Comparison of ENCODE assay signal across 15 cellular contexts in the genomic region with DNA sequence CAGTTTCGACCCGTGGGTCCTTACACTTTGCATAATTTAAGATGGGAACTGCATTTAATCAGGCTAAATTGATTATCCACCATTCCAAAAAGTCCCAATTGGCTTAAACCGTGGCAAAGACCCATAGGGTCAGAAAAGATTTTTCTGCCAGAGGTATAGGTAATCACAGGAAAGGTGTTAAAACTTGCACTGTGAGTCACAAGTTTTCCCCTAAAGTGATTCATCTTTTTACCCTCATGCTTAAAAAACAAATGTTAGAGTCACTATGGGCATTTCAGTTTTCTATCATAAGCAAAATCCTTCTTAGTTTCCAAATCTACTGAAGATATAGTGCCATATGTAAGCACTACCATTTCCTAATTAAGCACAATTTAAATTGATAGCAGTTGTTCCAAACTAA.
DNase-seq lines count a peak whose midpoint lies in the region; ATAC-seq and TF ChIP-seq lines count a peak whose summit lies in the region.
"Had no signal": no experiment of that assay in that cellular context is flagged by ENCODE, and none has a peak within 500 bp of the region (broad histone marks: within the 10 kb centered on the region; RNA-seq: fewer than 3 reads in every experiment).

No MANE protein-coding gene starts in this region.

- ATAC-seq in activated CD4-positive, alpha-beta T cell treated with anti-CD3 and anti-CD28 coated beads for 36 hours = peak; percentile 61
- ATAC-seq in activated T-helper 17 cell treated with anti-CD3 and anti-CD28 coated beads, Interleukin-2, amount 50 U/mL, for 72 hours (replicated peaks) = peak; percentile 50
- no peak for ATAC-seq in stimulated activated naive CD8-positive, alpha-beta T cell treated with anti-CD3 and anti-CD28 coated beads, Interleukin-15, Interleukin-2, amounts not matched to agents 100 U/mL and 50 U/mL, for 24 hours
- ATAC-seq: A549, HCT116 had no signal

- CTCF ChIA-PET in activated CD4-positive, alpha-beta T cell treated with anti-CD3 and anti-CD28 coated beads for 36 hours (lab: Charles Lee) = no interaction called here

- H3K36me3 Mint-ChIP-seq in activated CD4-positive, alpha-beta T cell treated with anti-CD3 and anti-CD28 coated beads for 36 hours (ENCODE audit: low read depth) = no peaks in the 10 kb centered on the region
- H3K36me3 Mint-ChIP-seq in activated T-helper 17 cell treated with anti-CD3 and anti-CD28 coated beads, Interleukin-2, amount 50 U/mL, for 72 hours (ENCODE audit: low read depth) = no peaks in the 10 kb centered on the region

- no peak for DNase-seq in activated CD4-positive, alpha-beta T cell treated with anti-CD3 and anti-CD28 coated beads for 36 hours
- DNase-seq in activated CD4-positive, alpha-beta T cell treated with anti-CD3 and anti-CD28 coated beads, Interleukin-2, amount 50 U/mL, for 1 hour = no peak
- DNase-seq in epithelial cell of esophagus (ENCODE audit: low read depth) (peak; percentile 71), renal cortical epithelial cell (ENCODE audit: low read depth) (peak; percentile 1), islet precursor cell (no peak)
- no peak for DNase-seq in stimulated activated naive CD8-positive, alpha-beta T cell treated with anti-CD3 and anti-CD28 coated beads, Interleukin-15, Interleukin-2, amounts not matched to agents 100 U/mL and 50 U/mL, for 24 hours
- DNase-seq: AML-193; Caco-2; CD4-positive, alpha-beta T cell; GOT3; H7; HFFc6 had no signal

- no peak overlapping the region for H3K27ac Mint-ChIP-seq in activated CD4-positive, alpha-beta T cell treated with anti-CD3 and anti-CD28 coated beads for 36 hours
- H3K27ac Mint-ChIP-seq in activated T-helper 17 cell treated with anti-CD3 and anti-CD28 coated beads, Interleukin-2, amount 50 U/mL, for 72 hours = no peak overlapping the region
- H3K27ac Mint-ChIP-seq: CD4-positive, alpha-beta T cell; HFFc6 had no signal

- H3K9me3 Mint-ChIP-seq in activated CD4-positive, alpha-beta T cell treated with anti-CD3 and anti-CD28 coated beads for 36 hours (ENCODE audit: low read depth) = no peaks in the 10 kb centered on the region
- H3K9me3 Mint-ChIP-seq in activated T-helper 17 cell treated with anti-CD3 and anti-CD28 coated beads, Interleukin-2, amount 50 U/mL, for 72 hours = no peaks in the 10 kb centered on the region

- H3K4me1 Mint-ChIP-seq in activated CD4-positive, alpha-beta T cell treated with anti-CD3 and anti-CD28 coated beads for 36 hours = no peaks in the 10 kb centered on the region
- H3K4me1 Mint-ChIP-seq in activated T-helper 17 cell treated with anti-CD3 and anti-CD28 coated beads, Interleukin-2, amount 50 U/mL, for 72 hours = no peaks in the 10 kb centered on the region

- POLR2A ChIA-PET in activated CD4-positive, alpha-beta T cell treated with anti-CD3 and anti-CD28 coated beads for 36 hours (lab: Charles Lee) = no interaction called here

- no peak overlapping the region for H3K4me3 Mint-ChIP-seq in activated CD4-positive, alpha-beta T cell treated with anti-CD3 and anti-CD28 coated beads for 36 hours
- no peak overlapping the region for H3K4me3 Mint-ChIP-seq in activated T-helper 17 cell treated with anti-CD3 and anti-CD28 coated beads, Interleukin-2, amount 50 U/mL, for 72 hours
- H3K4me3 Mint-ChIP-seq: CD4-positive, alpha-beta T cell; HFFc6 had no signal

- no peak overlapping the region for H3K4me3 ChIP-seq in epithelial cell of esophagus (ENCODE audit: low read length)
- H3K4me3 ChIP-seq: A549 had no signal

- no peak for TF ChIP-seq CTCF in epithelial cell of esophagus (IDR thresholded peaks at IDR 0.05; ENCODE audit: insufficient read depth, low read depth, low read length, missing control alignments)

- H3K27me3 Mint-ChIP-seq in activated CD4-positive, alpha-beta T cell treated with anti-CD3 and anti-CD28 coated beads for 36 hours = peaks cover 3% of the 10 kb centered on the region
- no peaks in the 10 kb centered on the region for H3K27me3 Mint-ChIP-seq in activated T-helper 17 cell treated with anti-CD3 and anti-CD28 coated beads, Interleukin-2, amount 50 U/mL, for 72 hours
- H3K27me3 Mint-ChIP-seq: CD4-positive, alpha-beta T cell had no signal

- intact Hi-C loops in activated CD4-positive, alpha-beta T cell treated with anti-CD3 and anti-CD28 coated beads for 36 hours (cut with DNase I, micrococcal nuclease) = no loop called here

Comparison
In these comparisons a context has a peak if more than half of its experiments do, and no peak if none do; other contexts are left out.
1. DNase-seq: peak in epithelial cell of esophagus (single experiment) and renal cortical epithelial cell (single experiment); none in activated CD4-positive, alpha-beta T cell treated with anti-CD3 and anti-CD28 coated beads for 36 hours (single experiment), activated CD4-positive, alpha-beta T cell treated with anti-CD3 and anti-CD28 coated beads, Interleukin-2, amount 50 U/mL, for 1 hour (single experiment), islet precursor cell (single experiment) and stimulated activated naive CD8-positive, alpha-beta T cell treated with anti-CD3 and anti-CD28 coated beads, Interleukin-15, Interleukin-2, amounts not matched to agents 100 U/mL and 50 U/mL, for 24 hours (single experiment).